Comparison of ENCODE assay signal across 19 cellular contexts in genomic region chr6:38191418-38191817, GRCh38.
"Had no signal": no experiment of that assay in that cellular context is flagged by ENCODE, and none has a peak within 500 bp of the region (broad histone marks: within the 10 kb centered on the region; RNA-seq: fewer than 3 reads in every experiment).

No MANE protein-coding gene starts in this region.

- H3K36me3 ChIP-seq: neutrophil, thyroid gland had no signal

- H3K4me3 Mint-ChIP-seq: immature natural killer cell, memory B cell, naive B cell, nephron, type B pancreatic cell had no signal

- H3K27me3 ChIP-seq: esophagus muscularis mucosa, left lung, neutrophil, suprapubic skin, thyroid gland had no signal

- H3K9me3 ChIP-seq: esophagus muscularis mucosa, left lung, lower lobe of right lung, neutrophil, suprapubic skin, thyroid gland had no signal

- FAIRE-seq: keratinocyte, small intestine, urothelium cell line had no signal

- ATAC-seq: left lung, right cardiac atrium had no signal

- H3K4me1 ChIP-seq: esophagus muscularis mucosa, left lung, lower lobe of right lung, suprapubic skin had no signal

- DNase-seq: effector memory CD4-positive, alpha-beta T cell; immature natural killer cell; left lung; lower lobe of right lung; naive B cell; right cardiac atrium; small intestine; stimulated activated CD4-positive, alpha-beta T cell treated with anti-CD3 and anti-CD28 coated beads, Interleukin-12 subunit alpha, Interleukin-12 subunit beta, amount 100 ng/mL, for 4 hours; stimulated activated naive CD4-positive, alpha-beta T cell treated with Interleukin-2 at 50 U/mL for 16 hours; thyroid gland had no signal

- H3K27ac Mint-ChIP-seq: immature natural killer cell, memory B cell, type B pancreatic cell had no signal

- H3K4me1 Mint-ChIP-seq: memory B cell had no signal

- H3K27me3 Mint-ChIP-seq: memory B cell, naive B cell had no signal

- H3K4me3 ChIP-seq: esophagus muscularis mucosa, left lung, lower lobe of right lung, suprapubic skin, thyroid gland had no signal

- H3K27ac ChIP-seq: epithelial cell of prostate, esophagus muscularis mucosa, left lung, lower lobe of right lung, neutrophil, suprapubic skin, thyroid gland had no signal

- H3K9me3 Mint-ChIP-seq: immature natural killer cell, memory B cell, naive B cell, nephron, type B pancreatic cell had no signal
